11 cellular contexts compared by ENCODE assay signal in the genomic region with DNA sequence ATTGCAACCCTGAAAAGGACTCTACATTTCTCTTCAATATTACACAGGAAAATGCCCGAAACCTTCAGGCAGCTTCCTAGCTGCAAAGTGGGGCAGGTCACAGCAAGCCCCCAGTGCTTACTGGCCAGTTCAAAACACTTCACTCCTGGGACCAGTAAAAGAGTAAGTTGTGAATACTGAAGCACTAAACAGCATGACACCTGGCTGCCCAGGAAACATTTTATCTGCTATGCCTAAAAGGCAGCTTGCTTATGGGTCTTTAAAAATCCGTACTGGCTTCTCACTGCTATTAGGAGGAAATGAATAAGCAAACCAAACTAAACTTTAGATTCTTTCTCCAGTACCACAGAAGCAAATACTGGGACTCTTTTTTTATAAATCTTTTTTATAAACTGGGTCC.
DNase-seq lines count a peak whose midpoint lies in the region; ATAC-seq and TF ChIP-seq lines count a peak whose summit lies in the region.
"Had no signal": no experiment of that assay in that cellular context is flagged by ENCODE, and none has a peak within 500 bp of the region (broad histone marks: within the 10 kb centered on the region; RNA-seq: fewer than 3 reads in every experiment).

No MANE protein-coding gene starts in this region.

- TF ChIP-seq POLR2A in lower leg skin (IDR thresholded peaks at IDR 0.05): no peak

- ATAC-seq in mucosa of descending colon: no peak
- ATAC-seq in HG03565 (IDR thresholded peaks at IDR 0.05; ENCODE audit: unreplicated experiment): no peak
- ATAC-seq: left ventricle myocardium superior, psoas muscle had no signal

- peak overlapping the region; percentile 82 for H2AK5ac ChIP-seq in mesenchymal stem cell (ENCODE audit: low read length, severe bottlenecking)

- H3K4me3 ChIP-seq in SU-DHL-6 (ENCODE audit: insufficient read depth, low read length, poor library complexity, severe bottlenecking) (no peak overlapping the region), mesenchymal stem cell (ENCODE audit: insufficient read depth in 1 of 2, low read depth in 1 of 2, low read length in 2 of 2) (no peak overlapping the region), mucosa of descending colon (no peak overlapping the region), lower leg skin (ENCODE audit: low read depth, poor library complexity, severe bottlenecking) (no peak overlapping the region)
- H3K4me3 ChIP-seq: psoas muscle had no signal

- peak overlapping the region; percentile 29 to 53 for H2BK12ac ChIP-seq in mesenchymal stem cell (ENCODE audit: low read length in 2 of 2)

- peak overlapping the region; percentile 70 to 83 for H3K18ac ChIP-seq in mesenchymal stem cell (ENCODE audit: low read depth in 1 of 2, low read length in 2 of 2)

- no peaks in the 10 kb centered on the region for H3F3A ChIP-seq in SU-DHL-6 (ENCODE audit: insufficient read depth)

- no peaks in the 10 kb centered on the region for H3K79me1 ChIP-seq in mesenchymal stem cell (replicated peaks; ENCODE audit: low read length, poor library complexity, severe bottlenecking)

- no peaks in the 10 kb centered on the region for H3K27me3 ChIP-seq in SU-DHL-6 (ENCODE audit: low read length)
- no peaks in the 10 kb centered on the region for H3K27me3 ChIP-seq in mesenchymal stem cell (ENCODE audit: control insufficient read depth in 1 of 2, insufficient read depth in 1 of 2, low read length in 2 of 2)

- 50% methylated on average over 2 of the region's 2 CpGs for WGBS in mesenchymal stem cell
- 58 to 69% methylated on average over 2 of the region's 2 CpGs for WGBS in lower leg skin, 2 donors

- H3K9me2 ChIP-seq in SU-DHL-6 (replicated peaks; ENCODE audit: insufficient read depth, low read length): no peaks in the 10 kb centered on the region

- H3K4me1 ChIP-seq in mesenchymal stem cell (ENCODE audit: control insufficient read depth, insufficient read depth, low read depth, low read length) (peaks cover 3% of the 10 kb centered on the region), mucosa of descending colon (ENCODE audit: low read depth) (no peaks in the 10 kb centered on the region)
- H3K4me1 ChIP-seq: psoas muscle had no signal

- no peaks in the 10 kb centered on the region for H4K20me1 ChIP-seq in SU-DHL-6 (ENCODE audit: low read depth, low read length)

- H3K9ac ChIP-seq in SU-DHL-6 (ENCODE audit: low read length) (peak overlapping the region; percentile 3; the same call in 1 of the 2 replicates), mesenchymal stem cell (ENCODE audit: low read length) (peak overlapping the region; percentile 57)

- intact Hi-C loops in mucosa of descending colon (cut with DNase I, micrococcal nuclease): no loop called here
- intact Hi-C loops in lower leg skin (cut with DNase I; ENCODE audit: low total_unique reads): no loop called here

- no peak overlapping the region for H4K91ac ChIP-seq in mesenchymal stem cell (ENCODE audit: low read length)

- H3K4ac ChIP-seq in mesenchymal stem cell (ENCODE audit: low read depth in 1 of 2, low read length in 2 of 2): no peak overlapping the region

- no peak overlapping the region for H3K23ac ChIP-seq in mesenchymal stem cell (ENCODE audit: low read length in 2 of 2)

- H3K14ac ChIP-seq in mesenchymal stem cell (ENCODE audit: low read length in 2 of 2): no peak overlapping the region

- H4K8ac ChIP-seq in mesenchymal stem cell (ENCODE audit: low read length): no peak overlapping the region

- H2AFZ ChIP-seq in SU-DHL-6 (ENCODE audit: low read depth, low read length, severe bottlenecking) (peak overlapping the region; percentile 82), mesenchymal stem cell (ENCODE audit: low read depth, low read length) (no peak overlapping the region)

- H3K9me3 ChIP-seq in SU-DHL-6 (ENCODE audit: insufficient read depth, low read length): no peaks in the 10 kb centered on the region
- peaks cover 10% of the 10 kb centered on the region for H3K9me3 ChIP-seq in mesenchymal stem cell (ENCODE audit: control insufficient read depth, low read length)
- peaks cover 12% of the 10 kb centered on the region for H3K9me3 ChIP-seq in mucosa of descending colon
- H3K9me3 ChIP-seq: psoas muscle had no signal

- H2BK5ac ChIP-seq in mesenchymal stem cell (ENCODE audit: low read depth, low read length, poor library complexity, severe bottlenecking): no peak overlapping the region

- DNase-seq in EH (ENCODE audit: low read depth): peak; percentile 34
- peak; percentile 66 for DNase-seq in NCI-H1092 treated with DMSO at 0.1 percent for 48 hours (lab: John Stamatoyannopoulos, UW)
- DNase-seq in mesenchymal stem cell: no peak
- DNase-seq in HT-29 (ENCODE audit: low spot score): no peak
- no peak for DNase-seq in mucosa of descending colon
- DNase-seq in lower leg skin (ENCODE audit: low spot score in 2 of 2): no peak
- DNase-seq: CD4-positive, alpha-beta memory T cell; left ventricle myocardium superior; psoas muscle had no signal

- no peak overlapping the region for H2BK15ac ChIP-seq in mesenchymal stem cell (ENCODE audit: low read depth, poor library complexity, severe bottlenecking)

- H3K36me3 ChIP-seq in SU-DHL-6 (ENCODE audit: low read length): no peaks in the 10 kb centered on the region
- H3K36me3 ChIP-seq in mesenchymal stem cell (ENCODE audit: control insufficient read depth in 1 of 2, insufficient read depth in 2 of 2, low read depth in 1 of 2, low read length in 2 of 2): peaks cover 0 to 5% of the 10 kb centered on the region in 2 experiments
- H3K36me3 ChIP-seq in mucosa of descending colon (ENCODE audit: low read depth): no peaks in the 10 kb centered on the region

- H3K4me2 ChIP-seq in SU-DHL-6 (ENCODE audit: low read depth, low read length, poor library complexity, severe bottlenecking): peak overlapping the region; percentile 49
- H3K4me2 ChIP-seq in mesenchymal stem cell (ENCODE audit: low read length, poor library complexity, severe bottlenecking): no peak overlapping the region

- H3K27ac ChIP-seq in SU-DHL-6 (ENCODE audit: low read depth, low read length) (peak overlapping the region; percentile 57), mesenchymal stem cell (ENCODE audit: low read length, poor library complexity, severe bottlenecking) (peak overlapping the region; percentile 77)
- H3K27ac ChIP-seq: psoas muscle had no signal

- no peak for TF ChIP-seq CTCF in SU-DHL-6 (IDR thresholded peaks at IDR 0.05; ENCODE audit: insufficient read depth, low read length, poor library complexity, severe bottlenecking)
- TF ChIP-seq CTCF in mucosa of descending colon (IDR thresholded peaks at IDR 0.05): no peak
- TF ChIP-seq CTCF in lower leg skin (IDR thresholded peaks at IDR 0.05): no peak

- H2BK120ac ChIP-seq in mesenchymal stem cell (ENCODE audit: low read depth, low read length): no peak overlapping the region

- H3K79me2 ChIP-seq in SU-DHL-6 (ENCODE audit: insufficient read depth, low read length): no peaks in the 10 kb centered on the region

Comparison
In these comparisons a context has a peak if more than half of its experiments do, and no peak if none do; other contexts are left out.
1. DNase-seq: peak in EH (single experiment) and NCI-H1092 treated with DMSO at 0.1 percent for 48 hours (single experiment); none in mesenchymal stem cell (single experiment), HT-29 (single experiment), mucosa of descending colon (0 of 3) and lower leg skin (0 of 2).